ENCODE assay signal across 8 cellular contexts in the genomic region with DNA sequence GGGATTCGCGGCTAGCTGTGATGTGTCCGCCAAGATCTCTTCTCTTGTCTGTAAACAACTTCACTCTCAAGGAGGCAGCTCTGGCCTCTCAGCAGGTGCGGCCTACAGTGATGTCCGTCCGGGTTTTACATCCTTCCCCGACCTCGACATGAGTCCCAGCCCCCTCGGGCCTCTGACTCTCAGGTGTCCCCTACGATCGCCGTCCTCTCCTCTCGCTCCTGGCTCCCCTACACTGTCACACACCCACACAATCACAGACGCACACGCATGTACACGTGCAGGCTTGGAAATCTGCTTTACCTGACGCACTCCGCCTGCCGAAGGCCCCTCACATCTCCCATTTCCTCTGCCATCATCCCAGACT. TPM values are rescaled to one million over a fixed set of nuclear protein-coding genes. Genes with fewer than 3 reads are reported as not detected.
A peak's percentile ranks its signal among the peaks of the same experiment; 100 is the strongest.
DNase-seq lines count a peak whose midpoint lies in the region; ATAC-seq and TF ChIP-seq lines count a peak whose summit lies in the region.

No MANE protein-coding gene starts in this region.

- DNase-seq in ACHN: peak; percentile 18
- DNase-seq in astrocyte of the cerebellum (ENCODE audit: low read depth): no peak
- no peak for DNase-seq in hepatic stellate cell (ENCODE audit: low spot score)
- no peak for DNase-seq in MV-4-11 (lab: John Stamatoyannopoulos, UW)

- POLR2A ChIA-PET in HEK293 (lab: Yijun Ruan, JAX): no interaction called here

- no peaks in the 10 kb centered on the region for H3K27me3 ChIP-seq in layer of hippocampus (ENCODE audit: control insufficient read depth, insufficient read depth, low read length)

- CTCF ChIA-PET in HEK293 (lab: Yijun Ruan, JAX): interaction anchor here (3.3 kb wide), 1 partner anchor 16 kb away, joined by 17 read pairs; a partner anchor contains a TSS

- no peaks in the 10 kb centered on the region for H3K9me3 ChIP-seq in HEK293 (ENCODE audit: control insufficient read depth, insufficient read depth, low read depth, low read length)

- no peaks in the 10 kb centered on the region for H3K4me1 ChIP-seq in HEK293 (ENCODE audit: control insufficient read depth, insufficient read depth, low read length)

- H3K36me3 ChIP-seq in HEK293 (ENCODE audit: control insufficient read depth in 2 of 2, insufficient read depth in 1 of 2, low read length in 2 of 2): no peaks in the 10 kb centered on the region

- TF ChIP-seq CTCF in HEK293 (tag by site-specific recombination; IDR thresholded peaks at IDR 0.05) (no peak), astrocyte of the cerebellum (IDR thresholded peaks at IDR 0.05; ENCODE audit: low read depth, low read length, missing control alignments) (no peak)

- ATAC-seq in HG02981 (IDR thresholded peaks at IDR 0.05; ENCODE audit: unreplicated experiment): no peak

- H3K4me3 ChIP-seq in HEK293 (ENCODE audit: low read depth, low read length) (peak overlapping the region; percentile 43), astrocyte of the cerebellum (ENCODE audit: low read depth, low read length) (peak overlapping the region; percentile 61)

- in situ Hi-C loops in ACHN (cut with HindIII; ENCODE audit: low pct_ligation_motif_present, low pct_unique_long_range_greater_than_20kb, low sequenced_read_pairs): no loop called here
- in situ Hi-C loops in astrocyte of the cerebellum (cut with HindIII; ENCODE audit: low sequenced_read_pairs): no loop called here

- no peak overlapping the region; the same call in 1 of the 2 replicates for H3K27ac ChIP-seq in HEK293 (ENCODE audit: extremely low read depth, low read depth, low read length)
- H3K27ac ChIP-seq in layer of hippocampus (ENCODE audit: low read depth, low read length): peak overlapping the region; percentile 87
- peak overlapping the region; percentile 85 for H3K27ac ChIP-seq in temporal lobe (ENCODE audit: low read depth, low read length)

TF ChIP-seq in HEK293, 187 proteins besides CTCF, POLR2A, EP300 and RAD21:
- TF ChIP-seq ZNF292 (tag by site-specific recombination; IDR thresholded peaks at IDR 0.05; ENCODE audit: borderline replicate concordance, low read depth) (no peak), ZNF585B (tag by site-specific recombination; IDR thresholded peaks at IDR 0.05) (no peak), ZIC2 (tag by site-specific recombination; IDR thresholded peaks at IDR 0.05) (peak; percentile 21; the same call in 1 of the 2 replicates), ZFHX2 (tag by site-specific recombination; conservative IDR thresholded peaks at IDR 0.05) (no peak), EGR2 (tag by site-specific recombination; IDR thresholded peaks at IDR 0.05; ENCODE audit: low read depth) (peak; percentile 6; the same call in 1 of the 2 replicates), ZBTB17 (tag by site-specific recombination; IDR thresholded peaks at IDR 0.05) (0 out of 2 replicates have a peak, but pooled peaks have one; percentile 25)
- TF ChIP-seq, protein P1, sequence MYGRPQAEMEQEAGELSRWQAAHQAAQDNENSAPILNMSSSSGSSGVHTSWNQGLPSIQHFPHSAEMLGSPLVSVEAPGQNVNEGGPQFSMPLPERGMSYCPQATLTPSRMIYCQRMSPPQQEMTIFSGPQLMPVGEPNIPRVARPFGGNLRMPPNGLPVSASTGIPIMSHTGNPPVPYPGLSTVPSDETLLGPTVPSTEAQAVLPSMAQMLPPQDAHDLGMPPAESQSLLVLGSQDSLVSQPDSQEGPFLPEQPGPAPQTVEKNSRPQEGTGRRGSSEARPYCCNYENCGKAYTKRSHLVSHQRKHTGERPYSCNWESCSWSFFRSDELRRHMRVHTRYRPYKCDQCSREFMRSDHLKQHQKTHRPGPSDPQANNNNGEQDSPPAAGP (tag by site-specific recombination; IDR thresholded peaks at IDR 0.05): 0 out of 2 replicates have a peak, but pooled peaks have one; percentile 0
- TF ChIP-seq, protein P2, sequence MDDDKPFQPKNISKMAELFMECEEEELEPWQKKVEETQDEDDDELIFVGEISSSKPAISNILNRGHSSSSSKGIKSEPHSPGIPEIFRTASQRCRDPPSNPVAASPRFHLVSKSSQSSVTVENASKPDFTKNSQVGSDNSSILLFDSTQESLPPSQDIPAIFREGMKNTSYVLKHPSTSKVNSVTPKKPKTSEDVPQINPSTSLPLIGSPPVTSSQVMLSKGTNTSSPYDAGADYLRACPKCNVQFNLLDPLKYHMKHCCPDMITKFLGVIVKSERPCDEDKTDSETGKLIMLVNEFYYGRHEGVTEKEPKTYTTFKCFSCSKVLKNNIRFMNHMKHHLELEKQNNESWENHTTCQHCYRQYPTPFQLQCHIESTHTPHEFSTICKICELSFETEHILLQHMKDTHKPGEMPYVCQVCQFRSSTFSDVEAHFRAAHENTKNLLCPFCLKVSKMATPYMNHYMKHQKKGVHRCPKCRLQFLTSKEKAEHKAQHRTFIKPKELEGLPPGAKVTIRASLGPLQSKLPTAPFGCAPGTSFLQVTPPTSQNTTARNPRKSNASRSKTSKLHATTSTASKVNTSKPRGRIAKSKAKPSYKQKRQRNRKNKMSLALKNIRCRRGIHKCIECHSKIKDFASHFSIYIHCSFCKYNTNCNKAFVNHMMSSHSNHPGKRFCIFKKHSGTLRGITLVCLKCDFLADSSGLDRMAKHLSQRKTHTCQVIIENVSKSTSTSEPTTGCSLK (tag by site-specific recombination; IDR thresholded peaks at IDR 0.05): no peak

RNA-seq across cellular contexts. Expression of a gene that starts 0.8 kb away (rescaled TPM):
- 0.98 TPM for total RNA-seq in temporal lobe

RNA-seq across cellular contexts. Expression of a gene that starts 16.8 kb away (rescaled TPM):
- 26.1 TPM for total RNA-seq in temporal lobe
